ENCODE assay signal across 20 cellular contexts in the genomic region with DNA sequence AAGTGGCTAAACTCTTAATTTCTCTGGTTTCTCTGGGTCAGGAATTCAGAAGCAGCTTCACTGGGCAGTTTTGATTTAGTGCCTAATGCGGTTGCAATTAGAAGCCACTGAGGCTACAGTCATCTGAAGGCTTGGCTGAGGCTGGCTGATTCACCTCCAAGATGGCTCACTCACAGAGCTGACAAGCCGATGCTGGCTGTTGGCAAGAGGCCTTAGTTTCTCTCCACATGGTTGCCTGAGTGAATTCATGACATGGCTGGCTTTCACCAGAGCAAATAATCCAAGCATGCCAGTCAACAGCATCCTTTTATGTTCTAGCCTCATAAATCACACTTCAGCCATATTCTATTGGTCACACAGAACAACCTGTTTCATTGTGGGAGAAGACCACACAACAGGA. TPM values are rescaled to one million over a fixed set of nuclear protein-coding genes. Genes with fewer than 3 reads are reported as not detected.
A peak's percentile ranks its signal among the peaks of the same experiment; 100 is the strongest.
DNase-seq lines count a peak whose midpoint lies in the region; ATAC-seq and TF ChIP-seq lines count a peak whose summit lies in the region.
"Had no signal": no experiment of that assay in that cellular context is flagged by ENCODE, and none has a peak within 500 bp of the region (broad histone marks: within the 10 kb centered on the region; RNA-seq: fewer than 3 reads in every experiment).

No MANE protein-coding gene starts in this region.

- TF ChIP-seq CTCF in HFFc6 (IDR thresholded peaks at IDR 0.05) = no peak

- no peaks in the 10 kb centered on the region for H3K27me3 Mint-ChIP-seq in HFFc6 (ENCODE audit: insufficient read depth)
- H3K27me3 Mint-ChIP-seq: activated T-cell treated with anti-CD3 and anti-CD28 coated beads, Interleukin-2, amount 50 U/mL, for 24 hours; B cell had no signal

- ATAC-seq in HG02759 (IDR thresholded peaks at IDR 0.05; ENCODE audit: unreplicated experiment) (no peak), HG03439 (IDR thresholded peaks at IDR 0.05; ENCODE audit: unreplicated experiment) (no peak)
- ATAC-seq: Right ventricle myocardium inferior; stimulated activated naive CD8-positive, alpha-beta T cell treated with anti-CD3 and anti-CD28 coated beads, Interleukin-15, Interleukin-2, amounts not matched to agents 100 U/mL and 50 U/mL, for 24 hours had no signal

- H3K9me3 Mint-ChIP-seq in HFFc6 = no peaks in the 10 kb centered on the region; the same call in 1 of the 2 replicates
- H3K9me3 Mint-ChIP-seq: activated T-cell treated with anti-CD3 and anti-CD28 coated beads, Interleukin-2, amount 50 U/mL, for 24 hours had no signal

- no peak overlapping the region for H3K27ac Mint-ChIP-seq in HFFc6
- H3K27ac Mint-ChIP-seq: activated T-cell treated with anti-CD3 and anti-CD28 coated beads, Interleukin-2, amount 50 U/mL, for 24 hours; B cell had no signal

- DNase-seq in Daoy (ENCODE audit: low read depth) = peak; percentile 44
- DNase-seq in NCI-H446 treated with DMSO at 0.1 percent for 48 hours (lab: John Stamatoyannopoulos, UW) = peak; percentile 5
- DNase-seq in fibroblast of gingiva (ENCODE audit: low read depth) = peak; percentile 12
- DNase-seq in pons (ENCODE audit: low spot score) = peak; percentile 20
- DNase-seq in HFFc6 = no peak
- DNase-seq in foreskin melanocyte = no peak
- DNase-seq: activated CD4-positive, CD25-positive, alpha-beta regulatory T cell treated with anti-CD3 and anti-CD28 coated beads, Interleukin-2, amount 50 U/mL, for 72 hours; activated CD8-positive, alpha-beta memory T cell treated with anti-CD3 and anti-CD28 coated beads for 24 hours; activated T-cell treated with anti-CD3 and anti-CD28 coated beads, Interleukin-2, amount 50 U/mL, for 24 hours; IMR-90; islet precursor cell; NCI-H2171 treated with DMSO at 0.1 percent for 48 hours; stimulated activated CD4-positive, alpha-beta T cell treated with anti-CD3 and anti-CD28 coated beads, Interleukin-12 subunit alpha, Interleukin-12 subunit beta, amount 100 ng/mL, for 4 hours; stimulated activated CD4-positive, alpha-beta T cell treated with anti-CD3 and anti-CD28 coated beads, Interleukin-4, amount 100 ng/mL, for 4 hours; stimulated activated naive CD8-positive, alpha-beta T cell treated with anti-CD3 and anti-CD28 coated beads, Interleukin-15, Interleukin-2, amounts not matched to agents 100 U/mL and 50 U/mL, for 24 hours; tibial artery had no signal

- peaks cover 12% of the 10 kb centered on the region for H3K36me3 Mint-ChIP-seq in HFFc6 (ENCODE audit: low read depth)

- peaks cover 24% of the 10 kb centered on the region for H3K4me1 Mint-ChIP-seq in HFFc6 (ENCODE audit: low read depth)

- no peak overlapping the region for H3K4me3 Mint-ChIP-seq in HFFc6
- H3K4me3 Mint-ChIP-seq: activated T-cell treated with anti-CD3 and anti-CD28 coated beads, Interleukin-2, amount 50 U/mL, for 24 hours; B cell had no signal

RNA-seq across cellular contexts. Expression of a gene that starts 2.8 kb away (rescaled TPM):
- 89.8 and 91.9 TPM in 2 replicates for total RNA-seq in Daoy (2014; rRNA removed; shearing (Covaris generic))
- total RNA-seq in HFFc6 (2021; fragmentation: NEBNext Ultra II Directional; extraction: Animal tissue kit (Norgen Biotek cat#: 25700)) = 10 to 100 TPM; 46.9 to 61.0 (median 54.1) TPM

RNA-seq across cellular contexts. Expression of a gene that starts 42.5 kb away (rescaled TPM):
- total RNA-seq in Daoy (2014; rRNA removed; shearing (Covaris generic)) = 65.7 and 66.2 TPM in 2 replicates
- 10 to 100 TPM; 10.7 to 21.0 (median 20.1) TPM for total RNA-seq in HFFc6 (2021; fragmentation: NEBNext Ultra II Directional; extraction: Animal tissue kit (Norgen Biotek cat#: 25700))

Comparison
In these comparisons a context has a peak if more than half of its experiments do, and no peak if none do; other contexts are left out.
1. DNase-seq: peak in Daoy (single experiment), NCI-H446 treated with DMSO at 0.1 percent for 48 hours (single experiment), fibroblast of gingiva (single experiment) and pons (single experiment); none in HFFc6 (single experiment) and foreskin melanocyte (single experiment).